ENCODE assay signal across 7 cellular contexts in genomic region chr11:6249822-6250555, GRCh38. TPM values are rescaled to one million over a fixed set of nuclear protein-coding genes. Genes with fewer than 3 reads are reported as not detected.
DNase-seq lines count a peak whose midpoint lies in the region; ATAC-seq and TF ChIP-seq lines count a peak whose summit lies in the region.
"Had no signal": no experiment of that assay in that cellular context is flagged by ENCODE, and none has a peak within 500 bp of the region (broad histone marks: within the 10 kb centered on the region; RNA-seq: fewer than 3 reads in every experiment).

No MANE protein-coding gene starts in this region.

- no peak overlapping the region for H3K4me3 ChIP-seq in AG04449 (ENCODE audit: low read depth, low read length)
- H3K4me3 ChIP-seq in right cardiac atrium (ENCODE audit: low read length), result no peak overlapping the region

- H3K4me1 ChIP-seq in right cardiac atrium (ENCODE audit: control insufficient read depth, insufficient read depth, low read length), result peaks cover 4% of the 10 kb centered on the region

- ATAC-seq in right cardiac atrium (peak; percentile 83 to 85), GM18870 (IDR thresholded peaks at IDR 0.05; ENCODE audit: unreplicated experiment) (no peak), GM19463 (IDR thresholded peaks at IDR 0.05; ENCODE audit: unreplicated experiment) (no peak), GM19467 (IDR thresholded peaks at IDR 0.05; ENCODE audit: unreplicated experiment) (no peak)

- peak; percentile 36 for DNase-seq in AG04449 (ENCODE audit: low read depth, low spot score)
- DNase-seq in RKO (ENCODE audit: low spot score), result peak; percentile 74
- DNase-seq in right cardiac atrium, result peak; percentile 85 to 91 (median 91)
- DNase-seq: CD4-positive, alpha-beta memory T cell had no signal

- no peaks in the 10 kb centered on the region for H3K27me3 ChIP-seq in right cardiac atrium (ENCODE audit: control insufficient read depth, insufficient read depth)

- WGBS in right cardiac atrium, result 24% methylated on average over 3 of the region's 3 CpGs

- no peak for TF ChIP-seq CTCF in AG04449 (IDR thresholded peaks at IDR 0.05; ENCODE audit: insufficient read depth, low read length, missing control alignments)

- no peaks in the 10 kb centered on the region for H3K9me3 ChIP-seq in right cardiac atrium (ENCODE audit: control insufficient read depth, low read length)

- CTCF ChIA-PET in AG04449 (lab: Yijun Ruan, JAX), result interaction anchor here (1.0 to 14.3 kb wide), 21 partner anchors 9 to 227 kb away, joined by 3 to 494 read pairs (median 11); partner anchors contain the start of genes CAVIN3, CCKBR, CNGA4 and FHIP1B

- intact Hi-C loops in right cardiac atrium (cut with DNase I), result loop anchor here in 1 of 4 donors (5.0 kb wide), 1 partner anchor 67 kb away; no protein-coding TSS in a partner anchor

- peak overlapping the region; percentile 12 for H3K27ac ChIP-seq in right cardiac atrium (ENCODE audit: low read length)

- POLR2A ChIA-PET in AG04449 (lab: Yijun Ruan, JAX), result interaction anchor here (1.2 to 2.2 kb wide), 2 partner anchors 67 to 70 kb away, joined by 4 to 6 read pairs; partner anchors contain the start of gene CAVIN3

RNA-seq across cellular contexts. Expression of gene CCKBR, which starts 9.6 kb away (rescaled TPM):
- total RNA-seq in right cardiac atrium, result not detected
- polyA plus RNA-seq in right cardiac atrium, result 0.05 TPM
- total RNA-seq: CD4-positive, alpha-beta memory T cell had no signal
- polyA plus RNA-seq: CD4-positive, alpha-beta memory T cell had no signal

RNA-seq across cellular contexts. Expression of gene CNGA4, which starts 11.1 kb away (rescaled TPM):
- total RNA-seq in right cardiac atrium, result under 1 TPM in 1 of 4 donors, not detected in 3; 0.19 TPM
- 0.16 TPM for polyA plus RNA-seq in right cardiac atrium
- polyA plus RNA-seq: CD4-positive, alpha-beta memory T cell had no signal

RNA-seq across cellular contexts. Expression of gene FHIP1B, which starts 15.6 kb away (rescaled TPM):
- total RNA-seq in right cardiac atrium, result 10 to 100 TPM; 14.1 to 18.8 (median 17.2) TPM
- 19.5 TPM for polyA plus RNA-seq in right cardiac atrium

RNA-seq across cellular contexts. Expression of gene C11orf42, which starts 44.6 kb away (rescaled TPM):
- not detected for total RNA-seq in right cardiac atrium
- not detected for polyA plus RNA-seq in right cardiac atrium
- total RNA-seq: CD4-positive, alpha-beta memory T cell had no signal
- polyA plus RNA-seq: CD4-positive, alpha-beta memory T cell had no signal

RNA-seq across cellular contexts. Expression of gene OR52W1, which starts 51.0 kb away (rescaled TPM):
- total RNA-seq in right cardiac atrium, result not detected
- not detected for polyA plus RNA-seq in right cardiac atrium
- total RNA-seq: CD4-positive, alpha-beta memory T cell had no signal
- polyA plus RNA-seq: CD4-positive, alpha-beta memory T cell had no signal

Comparison
In these comparisons a context has a peak if more than half of its experiments do, and no peak if none do; other contexts are left out.
1. DNase-seq: peak in every context shown above with its lines; median percentile 91 in right cardiac atrium; 74 in RKO; 36 in AG04449.
2. ATAC-seq: peak in right cardiac atrium (2 of 2); none in GM18870 (single experiment), GM19463 (single experiment) and GM19467 (single experiment).